In genomic region chr10:24722131-24722675, GRCh38 we compare ENCODE assay signal across 8 cellular contexts. TPM values are rescaled to one million over a fixed set of nuclear protein-coding genes. Genes with fewer than 3 reads are reported as not detected.
DNase-seq lines count a peak whose midpoint lies in the region; ATAC-seq and TF ChIP-seq lines count a peak whose summit lies in the region.

No MANE protein-coding gene starts in this region.

- H3K4me1 ChIP-seq in BLaER1 (peaks cover 66% of the 10 kb centered on the region), HAP-1 (peaks cover 24% of the 10 kb centered on the region), iPS-18a (ENCODE audit: control insufficient read depth, low read depth, low read length) (peaks cover 47% of the 10 kb centered on the region), stomach smooth muscle (ENCODE audit: control insufficient read depth, insufficient read depth, low read length) (peaks cover 9% of the 10 kb centered on the region)

- CTCF ChIA-PET in WTC11 (lab: Charles Lee), result no interaction called here

- peak overlapping the region; percentile 91 for H3K27ac ChIP-seq in BLaER1
- H3K27ac ChIP-seq in iPS-18a (ENCODE audit: low read length), result no peak overlapping the region
- peak overlapping the region; percentile 89 for H3K27ac ChIP-seq in stomach smooth muscle (ENCODE audit: low read length)

- H3K27me3 ChIP-seq in BLaER1 (no peaks in the 10 kb centered on the region), HAP-1 (ENCODE audit: low read depth) (no peaks in the 10 kb centered on the region), iPS-18a (ENCODE audit: control insufficient read depth, insufficient read depth, low read length) (peaks cover 49% of the 10 kb centered on the region), stomach smooth muscle (ENCODE audit: control insufficient read depth in 1 of 2, insufficient read depth in 2 of 2, low read length in 2 of 2) (no peaks in the 10 kb centered on the region)

- in situ Hi-C loops in HAP-1 (cut with MboI; ENCODE audit: low sequenced_read_pairs), result no loop called here

- no peak for TF ChIP-seq CTCF in WTC11 (IDR thresholded peaks at IDR 0.05)

- H3K4me3 Mint-ChIP-seq in WTC11, result peak overlapping the region; percentile 86

- H3K4me3 ChIP-seq in BLaER1 (peak overlapping the region; percentile 89), HAP-1 (peak overlapping the region; percentile 59), iPS-18a (ENCODE audit: low read length) (peak overlapping the region; percentile 88), stomach smooth muscle (ENCODE audit: low read length in 2 of 2) (peak overlapping the region; percentile 83 to 84)

- H3K36me3 Mint-ChIP-seq in WTC11, result no peaks in the 10 kb centered on the region

- peaks cover 40% of the 10 kb centered on the region for H3K27me3 Mint-ChIP-seq in WTC11 (ENCODE audit: low read depth)

- ATAC-seq in WTC11 (no peak), HG03095 (IDR thresholded peaks at IDR 0.05; ENCODE audit: unreplicated experiment) (no peak), GM21367 (IDR thresholded peaks at IDR 0.05; ENCODE audit: unreplicated experiment) (no peak), HG03139 (IDR thresholded peaks at IDR 0.05; ENCODE audit: unreplicated experiment) (no peak)

- peaks cover 48% of the 10 kb centered on the region for H4K20me1 ChIP-seq in BLaER1

- H3K4me1 Mint-ChIP-seq in WTC11, result peaks cover 37% of the 10 kb centered on the region

- peak overlapping the region; percentile 87 for H3K9ac ChIP-seq in BLaER1
- H3K9ac ChIP-seq in iPS-18a (ENCODE audit: low read length), result peak overlapping the region; percentile 86
- H3K9ac ChIP-seq in stomach smooth muscle (ENCODE audit: low read length in 2 of 2), result peak overlapping the region; percentile 51 to 84

- DNase-seq in HAP-1 (ENCODE audit: low spot score in 2 of 2) (peak in 1 of 2 experiments; percentile 32), WTC11 (ENCODE audit: low spot score) (no peak)

- peak overlapping the region; percentile 89 for H3K4me2 ChIP-seq in BLaER1

- 0 out of 2 replicates have a peak overlapping the region, but pooled peaks have one; percentile 39 for H3K27ac Mint-ChIP-seq in WTC11

- no peaks in the 10 kb centered on the region for H3K9me3 Mint-ChIP-seq in WTC11

- POLR2A ChIA-PET in WTC11 (lab: Charles Lee), result no interaction called here

- H3K9me3 ChIP-seq in BLaER1, result no peaks in the 10 kb centered on the region
- no peaks in the 10 kb centered on the region for H3K9me3 ChIP-seq in HAP-1
- H3K9me3 ChIP-seq in iPS-18a (ENCODE audit: control insufficient read depth, low read depth, low read length), result no peaks in the 10 kb centered on the region
- no peaks in the 10 kb centered on the region for H3K9me3 ChIP-seq in stomach smooth muscle (ENCODE audit: control insufficient read depth in 2 of 2, low read length in 2 of 2)

- H3K36me3 ChIP-seq in BLaER1, result peaks cover 17% of the 10 kb centered on the region
- H3K36me3 ChIP-seq in HAP-1 (replicated peaks), result no peaks in the 10 kb centered on the region; the same call in 1 of the 2 replicates
- H3K36me3 ChIP-seq in iPS-18a (ENCODE audit: control insufficient read depth, low read depth, low read length), result no peaks in the 10 kb centered on the region
- H3K36me3 ChIP-seq in stomach smooth muscle (ENCODE audit: control insufficient read depth in 2 of 2, insufficient read depth in 2 of 2, low read length in 2 of 2), result peaks cover 0 to 5% of the 10 kb centered on the region in 2 donors

TF ChIP-seq in WTC11, 78 proteins besides CTCF, POLR2A, EP300 and RAD21:
- TF ChIP-seq SOX15 (CRISPR knock-in tag; IDR thresholded peaks at IDR 0.05) (no peak), SP1 (CRISPR knock-in tag; conservative IDR thresholded peaks at IDR 0.05) (no peak), MYBL2 (CRISPR knock-in tag; IDR thresholded peaks at IDR 0.05) (no peak), JAZF1 (CRISPR knock-in tag; IDR thresholded peaks at IDR 0.05) (no peak), NFE2L1 (CRISPR knock-in tag; IDR thresholded peaks at IDR 0.05) (no peak), USF2 (CRISPR knock-in tag; IDR thresholded peaks at IDR 0.05) (no peak), SMAD4 (CRISPR knock-in tag; IDR thresholded peaks at IDR 0.05) (no peak)

RNA-seq across cellular contexts. Expression of gene ARHGAP21, which starts 1.5 kb away (rescaled TPM):
- 30.2 to 37.7 TPM (median 33.8 TPM) in 3 replicates for total RNA-seq in WTC11 (2021)
